Comparison of ENCODE assay signal across 20 cellular contexts in the genomic region with DNA sequence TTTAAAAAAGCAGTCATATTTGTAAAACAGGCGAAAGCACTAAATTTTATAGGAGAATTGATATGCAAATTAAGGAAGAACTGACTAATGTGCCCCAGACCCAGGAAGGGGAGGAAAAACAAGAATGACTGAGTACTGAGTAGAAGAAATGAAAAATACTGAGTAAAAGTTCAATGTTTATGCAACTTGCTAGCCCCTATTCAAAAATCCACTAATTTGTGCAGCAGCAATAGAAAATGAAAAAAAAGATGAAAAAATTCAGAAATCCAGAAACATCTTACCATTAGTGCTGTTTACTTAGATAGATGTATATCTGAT. TPM values are rescaled to one million over a fixed set of nuclear protein-coding genes. Genes with fewer than 3 reads are reported as not detected.
DNase-seq lines count a peak whose midpoint lies in the region; ATAC-seq and TF ChIP-seq lines count a peak whose summit lies in the region.
"Had no signal": no experiment of that assay in that cellular context is flagged by ENCODE, and none has a peak within 500 bp of the region (broad histone marks: within the 10 kb centered on the region; RNA-seq: fewer than 3 reads in every experiment).

No MANE protein-coding gene starts in this region.

- DNase-seq in activated CD8-positive, alpha-beta memory T cell treated with anti-CD3 and anti-CD28 coated beads, Interleukin-2, amount 10 ng/mL, durations not matched to agents 7 days and 5 days: no peak
- DNase-seq in activated CD8-positive, alpha-beta memory T cell treated with anti-CD3 and anti-CD28 coated beads for 24 hours: no peak
- no peak for DNase-seq in natural killer cell
- no peak for DNase-seq in SW 1271 (lab: John Stamatoyannopoulos, UW)
- no peak for DNase-seq in left colon
- DNase-seq: ACHN; activated effector memory CD4-positive, alpha-beta T cell treated with anti-CD3 and anti-CD28 coated beads, Interleukin-2, amount 50 U/mL, for 16 hours; body of pancreas; DMS79; gastrocnemius medialis; IMR-90; NCI-H2029 treated with DMSO at 0.1 percent for 48 hours; NCI-H524; pancreas; SHP77; stimulated activated CD4-positive, alpha-beta T cell treated with anti-CD3 and anti-CD28 coated beads, Interleukin-4, amount 100 ng/mL, for 24 hours; T-helper 9 cell had no signal

- H3K27me3 Mint-ChIP-seq in activated CD8-positive, alpha-beta memory T cell treated with anti-CD3 and anti-CD28 coated beads, Interleukin-2, amount 10 ng/mL, durations not matched to agents 7 days and 5 days: no peaks in the 10 kb centered on the region
- H3K27me3 Mint-ChIP-seq in IgD-negative memory B cell (no peaks in the 10 kb centered on the region), natural killer cell (ENCODE audit: low read depth in 2 of 2) (no peaks in the 10 kb centered on the region)
- no peaks in the 10 kb centered on the region for H3K27me3 Mint-ChIP-seq in activated naive CD8-positive, alpha-beta T cell

- no peaks in the 10 kb centered on the region for H3K9me3 Mint-ChIP-seq in activated CD8-positive, alpha-beta memory T cell treated with anti-CD3 and anti-CD28 coated beads, Interleukin-2, amount 10 ng/mL, durations not matched to agents 7 days and 5 days (ENCODE audit: low read depth)
- no peaks in the 10 kb centered on the region for H3K9me3 Mint-ChIP-seq in IgD-negative memory B cell
- H3K9me3 Mint-ChIP-seq in activated naive CD8-positive, alpha-beta T cell (ENCODE audit: low read depth): no peaks in the 10 kb centered on the region
- H3K9me3 Mint-ChIP-seq in natural killer cell: no peaks in the 10 kb centered on the region

- CTCF ChIA-PET in activated CD8-positive, alpha-beta memory T cell treated with anti-CD3 and anti-CD28 coated beads, Interleukin-2, amount 10 ng/mL, durations not matched to agents 7 days and 5 days (lab: Charles Lee): interaction anchor here (1.5 kb wide), 1 partner anchor 49 kb away, joined by 3 read pairs; no protein-coding TSS in a partner anchor

- no peak for TF ChIP-seq CTCF in natural killer cell (IDR thresholded peaks at IDR 0.05)

- H3K36me3 Mint-ChIP-seq in activated CD8-positive, alpha-beta memory T cell treated with anti-CD3 and anti-CD28 coated beads, Interleukin-2, amount 10 ng/mL, durations not matched to agents 7 days and 5 days: peaks cover 30% of the 10 kb centered on the region
- peaks cover 4% of the 10 kb centered on the region for H3K36me3 Mint-ChIP-seq in IgD-negative memory B cell
- peaks cover 8% of the 10 kb centered on the region for H3K36me3 Mint-ChIP-seq in activated naive CD8-positive, alpha-beta T cell
- H3K36me3 Mint-ChIP-seq in natural killer cell: no peaks in the 10 kb centered on the region

- ATAC-seq in activated CD8-positive, alpha-beta memory T cell treated with anti-CD3 and anti-CD28 coated beads, Interleukin-2, amount 10 ng/mL, durations not matched to agents 7 days and 5 days: no peak
- ATAC-seq in natural killer cell (no peak), HG02840 (IDR thresholded peaks at IDR 0.05; ENCODE audit: low FRiP score, unreplicated experiment) (no peak), left colon (no peak)
- ATAC-seq: body of pancreas, pancreas had no signal

- intact Hi-C loops in natural killer cell (cut with micrococcal nuclease) (no loop called here), left colon (cut with DNase I, micrococcal nuclease) (no loop called here)

- H3K4me3 Mint-ChIP-seq in activated CD8-positive, alpha-beta memory T cell treated with anti-CD3 and anti-CD28 coated beads, Interleukin-2, amount 10 ng/mL, durations not matched to agents 7 days and 5 days: peak overlapping the region; percentile 56
- H3K4me3 Mint-ChIP-seq in IgD-negative memory B cell (peak overlapping the region in 1 of 4 donors; percentile 23), natural killer cell (no peak overlapping the region)
- peak overlapping the region; percentile 69 for H3K4me3 Mint-ChIP-seq in activated naive CD8-positive, alpha-beta T cell

- peak overlapping the region; percentile 88 for H3K27ac Mint-ChIP-seq in activated CD8-positive, alpha-beta memory T cell treated with anti-CD3 and anti-CD28 coated beads, Interleukin-2, amount 10 ng/mL, durations not matched to agents 7 days and 5 days
- H3K27ac Mint-ChIP-seq in IgD-negative memory B cell: peak overlapping the region in 2 of 3 donors; percentile 9 to 13
- H3K27ac Mint-ChIP-seq in activated naive CD8-positive, alpha-beta T cell: peak overlapping the region; percentile 88
- H3K27ac Mint-ChIP-seq in natural killer cell: peak overlapping the region; percentile 63 to 75

- peaks cover 56% of the 10 kb centered on the region for H3K4me1 Mint-ChIP-seq in activated CD8-positive, alpha-beta memory T cell treated with anti-CD3 and anti-CD28 coated beads, Interleukin-2, amount 10 ng/mL, durations not matched to agents 7 days and 5 days
- H3K4me1 Mint-ChIP-seq in IgD-negative memory B cell (peaks cover 34 to 43% (median 42%) of the 10 kb centered on the region in 3 donors), natural killer cell (peaks cover 51 to 55% of the 10 kb centered on the region in 2 donors)
- peaks cover 67% of the 10 kb centered on the region for H3K4me1 Mint-ChIP-seq in activated naive CD8-positive, alpha-beta T cell (ENCODE audit: low read depth)

RNA-seq across cellular contexts. Expression of a gene that starts 6.1 kb away (rescaled TPM):
- 100 to 1,000 TPM; 130 to 138 TPM for total RNA-seq in activated CD8-positive, alpha-beta memory T cell treated with anti-CD3 and anti-CD28 coated beads, Interleukin-2, amount 10 ng/mL, durations not matched to agents 7 days and 5 days
- polyA plus RNA-seq in IgD-negative memory B cell: 44.4 TPM
- total RNA-seq in natural killer cell: 100 to 1,000 TPM; 150 to 167 (median 162) TPM
- total RNA-seq in left colon: 10 to 100 TPM; 58.5 to 59.0 TPM

RNA-seq across cellular contexts. Expression of a gene that starts 26.9 kb away (rescaled TPM):
- 10 to 100 TPM; 26.1 to 28.2 TPM for total RNA-seq in activated CD8-positive, alpha-beta memory T cell treated with anti-CD3 and anti-CD28 coated beads, Interleukin-2, amount 10 ng/mL, durations not matched to agents 7 days and 5 days
- 8.2 TPM for polyA plus RNA-seq in IgD-negative memory B cell
- total RNA-seq in natural killer cell (10 to 100 TPM; 43.3 to 64.7 (median 50.9) TPM), left colon (10 to 100 TPM; 13.3 to 16.0 TPM)

RNA-seq across cellular contexts. Expression of a gene that starts 27.1 kb away (rescaled TPM):
- total RNA-seq in activated CD8-positive, alpha-beta memory T cell treated with anti-CD3 and anti-CD28 coated beads, Interleukin-2, amount 10 ng/mL, durations not matched to agents 7 days and 5 days: 10 to 100 TPM; 72.7 to 87.1 TPM
- polyA plus RNA-seq in IgD-negative memory B cell: 91.0 TPM
- total RNA-seq in natural killer cell (100 to 1,000 TPM; 103 to 123 (median 123) TPM), left colon (10 to 100 TPM; 80.2 to 85.2 TPM)

Comparison
In these comparisons a context has a peak if more than half of its experiments do, and no peak if none do; other contexts are left out.
1. H3K27ac Mint-ChIP-seq: peak in every context shown above with its lines; median percentile 88 in activated CD8-positive, alpha-beta memory T cell treated with anti-CD3 and anti-CD28 coated beads, Interleukin-2, amount 10 ng/mL, durations not matched to agents 7 days and 5 days; 88 in activated naive CD8-positive, alpha-beta T cell; 69 in natural killer cell; 11 in IgD-negative memory B cell.